In genomic region chr9:5756633-5757032, GRCh38 we compare ENCODE assay signal across 29 cellular contexts.
"Had no signal": no experiment of that assay in that cellular context is flagged by ENCODE, and none has a peak within 500 bp of the region (broad histone marks: within the 10 kb centered on the region; RNA-seq: fewer than 3 reads in every experiment).

No MANE protein-coding gene starts in this region.

- H3K4me3 Mint-ChIP-seq: activated CD4-positive, alpha-beta T cell treated with anti-CD3 and anti-CD28 coated beads, Interleukin-2, amount 10 ng/mL, durations not matched to agents 24 days and 14 days; activated CD8-positive, alpha-beta T cell treated with anti-CD3 and anti-CD28 coated beads for 36 hours; activated naive CD8-positive, alpha-beta T cell treated with anti-CD3 and anti-CD28 coated beads, Interleukin-2, amount 10 ng/mL, durations not matched to agents 7 days and 5 days; activated T-cell treated with anti-CD3 and anti-CD28 coated beads, Interleukin-2, amount 50 U/mL, for 72 hours; activated T-helper 17 cell treated with anti-CD3 and anti-CD28 coated beads, Interleukin-2, amount 50 U/mL, for 72 hours had no signal

- H3K27me3 Mint-ChIP-seq: activated CD4-positive, alpha-beta T cell treated with anti-CD3 and anti-CD28 coated beads, Interleukin-2, amount 10 ng/mL, durations not matched to agents 24 days and 14 days; activated CD8-positive, alpha-beta T cell treated with anti-CD3 and anti-CD28 coated beads for 36 hours; activated naive CD8-positive, alpha-beta T cell treated with anti-CD3 and anti-CD28 coated beads, Interleukin-2, amount 10 ng/mL, durations not matched to agents 7 days and 5 days; activated T-helper 17 cell treated with anti-CD3 and anti-CD28 coated beads, Interleukin-2, amount 50 U/mL, for 72 hours had no signal

- H3K36me3 ChIP-seq: breast epithelium, MG63 had no signal

- ATAC-seq: activated CD8-positive, alpha-beta T cell treated with anti-CD3 and anti-CD28 coated beads for 36 hours; activated T-cell treated with anti-CD3 and anti-CD28 coated beads, Interleukin-2, amount 50 U/mL, for 72 hours; activated T-helper 17 cell treated with anti-CD3 and anti-CD28 coated beads, Interleukin-2, amount 50 U/mL, for 72 hours; body of pancreas had no signal

- H3K4me1 ChIP-seq: adrenal gland, body of pancreas, breast epithelium, SJCRH30 had no signal

- H3K4me3 ChIP-seq: adrenal gland, body of pancreas, breast epithelium, MG63, SJCRH30, SK-N-MC had no signal

- DNase-seq: activated CD4-positive, alpha-beta T cell treated with anti-CD3 and anti-CD28 coated beads, Interleukin-2, amount 10 ng/mL, durations not matched to agents 24 days and 14 days; activated CD4-positive, alpha-beta T cell treated with anti-CD3 and anti-CD28 coated beads, Interleukin-2, amount 50 U/mL, for 4 hours; activated CD8-positive, alpha-beta T cell treated with anti-CD3 and anti-CD28 coated beads for 36 hours; activated effector memory CD4-positive, alpha-beta T cell treated with anti-CD3 and anti-CD28 coated beads, Interleukin-2, amount 50 U/mL, for 16 hours; activated naive CD4-positive, alpha-beta T cell; activated naive CD4-positive, alpha-beta T cell treated with anti-CD3 and anti-CD28 coated beads, Interleukin-2, amount 50 U/mL, for 16 hours; activated naive CD8-positive, alpha-beta T cell treated with anti-CD3 and anti-CD28 coated beads, Interleukin-2, amount 10 ng/mL, durations not matched to agents 7 days and 5 days; activated T-cell treated with anti-CD3 and anti-CD28 coated beads, Interleukin-2, amount 50 U/mL, for 1 hour; activated T-cell treated with anti-CD3 and anti-CD28 coated beads, Interleukin-2, amount 50 U/mL, for 72 hours; adrenal gland; body of pancreas; Karpas-422; KBM-7; MG63; NCI-H1048; NCI-H1105 treated with DMSO at 0.1 percent for 48 hours; NCI-H1436; NCI-H1694; NCI-H2029; NCI-H510A; NCI-H526; NCI-H748 treated with DMSO at 0.1 percent for 48 hours; OCI-M1; SHP77; SJCRH30; T1000 had no signal

- H3K9me3 Mint-ChIP-seq: activated CD8-positive, alpha-beta T cell treated with anti-CD3 and anti-CD28 coated beads for 36 hours; activated naive CD8-positive, alpha-beta T cell treated with anti-CD3 and anti-CD28 coated beads, Interleukin-2, amount 10 ng/mL, durations not matched to agents 7 days and 5 days; activated T-cell treated with anti-CD3 and anti-CD28 coated beads, Interleukin-2, amount 50 U/mL, for 72 hours; activated T-helper 17 cell treated with anti-CD3 and anti-CD28 coated beads, Interleukin-2, amount 50 U/mL, for 72 hours had no signal

- H3K27ac Mint-ChIP-seq: activated CD4-positive, alpha-beta T cell treated with anti-CD3 and anti-CD28 coated beads, Interleukin-2, amount 10 ng/mL, durations not matched to agents 24 days and 14 days; activated CD8-positive, alpha-beta T cell treated with anti-CD3 and anti-CD28 coated beads for 36 hours; activated naive CD8-positive, alpha-beta T cell treated with anti-CD3 and anti-CD28 coated beads, Interleukin-2, amount 10 ng/mL, durations not matched to agents 7 days and 5 days; activated T-cell treated with anti-CD3 and anti-CD28 coated beads, Interleukin-2, amount 50 U/mL, for 72 hours; activated T-helper 17 cell treated with anti-CD3 and anti-CD28 coated beads, Interleukin-2, amount 50 U/mL, for 72 hours had no signal

- H3K4me1 Mint-ChIP-seq: activated T-helper 17 cell treated with anti-CD3 and anti-CD28 coated beads, Interleukin-2, amount 50 U/mL, for 72 hours had no signal

- H3K9me3 ChIP-seq: adrenal gland, body of pancreas, breast epithelium, MG63, SJCRH30 had no signal
